In genomic region chr7:918441-919113, GRCh38 we compare ENCODE assay signal across 17 cellular contexts. TPM values are rescaled to one million over a fixed set of nuclear protein-coding genes. Genes with fewer than 3 reads are reported as not detected.
DNase-seq lines count a peak whose midpoint lies in the region; ATAC-seq and TF ChIP-seq lines count a peak whose summit lies in the region.
"Had no signal": no experiment of that assay in that cellular context is flagged by ENCODE, and none has a peak within 500 bp of the region (broad histone marks: within the 10 kb centered on the region; RNA-seq: fewer than 3 reads in every experiment).

No MANE protein-coding gene starts in this region.

- no peak overlapping the region for H3K4me3 Mint-ChIP-seq in glutamatergic neuron (ENCODE audit: unreplicated experiment)
- no peak overlapping the region for H3K4me3 Mint-ChIP-seq in natural killer cell
- H3K4me3 Mint-ChIP-seq: activated naive CD4-positive, alpha-beta T cell treated with anti-CD3 and anti-CD28 coated beads, Interleukin-2, amount 50 U/mL, for 24 hours; IgD-negative memory B cell had no signal

- H3K36me3 Mint-ChIP-seq in glutamatergic neuron (ENCODE audit: unreplicated experiment) (no peaks in the 10 kb centered on the region), natural killer cell (no peaks in the 10 kb centered on the region)
- H3K36me3 Mint-ChIP-seq: activated naive CD4-positive, alpha-beta T cell treated with anti-CD3 and anti-CD28 coated beads, Interleukin-2, amount 50 U/mL, for 24 hours; IgD-negative memory B cell had no signal

- no peak overlapping the region for H3K27ac Mint-ChIP-seq in glutamatergic neuron (ENCODE audit: unreplicated experiment)
- no peak overlapping the region for H3K27ac Mint-ChIP-seq in natural killer cell
- H3K27ac Mint-ChIP-seq: IgD-negative memory B cell had no signal

- DNase-seq in Right ventricle myocardium inferior (ENCODE audit: missing footprints) (peak; percentile 61), heart right ventricle (no peak), glutamatergic neuron (peak; percentile 8), natural killer cell (peak; percentile 14), ureter (ENCODE audit: low spot score) (peak; percentile 37), MG63 (no peak), NCI-H128 (lab: John Stamatoyannopoulos, UW; ENCODE audit: unreplicated experiment) (no peak)
- DNase-seq: EL; esophagus squamous epithelium; NCI-H69; PC-9; stimulated activated naive CD4-positive, alpha-beta T cell treated with Interleukin-2 at 50 U/mL for 16 hours had no signal

- H3K9me3 ChIP-seq in heart right ventricle (no peaks in the 10 kb centered on the region), MG63 (no peaks in the 10 kb centered on the region)
- H3K9me3 ChIP-seq: breast epithelium, esophagus squamous epithelium had no signal

- H3K4me1 Mint-ChIP-seq in glutamatergic neuron (ENCODE audit: low read depth, unreplicated experiment) (peaks cover 10% of the 10 kb centered on the region), natural killer cell (peaks cover 48 to 54% of the 10 kb centered on the region in 2 donors)

- intact Hi-C loops in Right ventricle myocardium inferior (cut with DNase I) (no loop called here), heart right ventricle (cut with DNase I) (no loop called here), natural killer cell (cut with micrococcal nuclease) (no loop called here)

- H3K27me3 Mint-ChIP-seq in glutamatergic neuron (ENCODE audit: unreplicated experiment) = peaks cover 8% of the 10 kb centered on the region
- H3K27me3 Mint-ChIP-seq in natural killer cell (ENCODE audit: low read depth in 2 of 2) = no peaks in the 10 kb centered on the region
- H3K27me3 Mint-ChIP-seq: activated naive CD4-positive, alpha-beta T cell treated with anti-CD3 and anti-CD28 coated beads, Interleukin-2, amount 50 U/mL, for 24 hours had no signal

- H3K36me3 ChIP-seq in heart right ventricle (no peaks in the 10 kb centered on the region), MG63 (no peaks in the 10 kb centered on the region)
- H3K36me3 ChIP-seq: breast epithelium had no signal

- TF ChIP-seq CTCF in heart right ventricle (IDR thresholded peaks at IDR 0.05) (no peak), glutamatergic neuron (IDR thresholded peaks at IDR 0.05; ENCODE audit: partially characterized antibody, unreplicated experiment) (no peak), natural killer cell (IDR thresholded peaks at IDR 0.05) (no peak)

- H3K4me3 ChIP-seq in heart right ventricle (no peak overlapping the region), MG63 (no peak overlapping the region)
- H3K4me3 ChIP-seq: breast epithelium, esophagus squamous epithelium, PC-9, smooth muscle cell had no signal

- H3K4me1 ChIP-seq in heart right ventricle = peaks cover 0 to 22% (median 8%) of the 10 kb centered on the region in 9 donors
- H3K4me1 ChIP-seq: breast epithelium had no signal

- H3K9me3 Mint-ChIP-seq in glutamatergic neuron (ENCODE audit: unreplicated experiment) (peaks cover 8% of the 10 kb centered on the region), natural killer cell (no peaks in the 10 kb centered on the region)
- H3K9me3 Mint-ChIP-seq: activated naive CD4-positive, alpha-beta T cell treated with anti-CD3 and anti-CD28 coated beads, Interleukin-2, amount 50 U/mL, for 24 hours; IgD-negative memory B cell had no signal

- 79 to 88% methylated on average over 21 of the region's 21 CpGs for WGBS in heart right ventricle, 2 donors

- no peak overlapping the region for H3K27ac ChIP-seq in heart right ventricle
- H3K27ac ChIP-seq: breast epithelium, esophagus squamous epithelium, PC-9 had no signal

- H3K27me3 ChIP-seq in heart right ventricle (peaks cover 0 to 13% (median 0%) of the 10 kb centered on the region in 7 donors), MG63 (no peaks in the 10 kb centered on the region)
- H3K27me3 ChIP-seq: breast epithelium had no signal

- ATAC-seq in Right ventricle myocardium inferior (no peak), heart right ventricle (no peak), natural killer cell (no peak), GM18867 (IDR thresholded peaks at IDR 0.05; ENCODE audit: unreplicated experiment) (no peak)

RNA-seq across cellular contexts. Expression of gene ADAP1, which starts 35.9 kb away (rescaled TPM):
- 10.0 TPM for total RNA-seq in Right ventricle myocardium inferior
- total RNA-seq in heart right ventricle = 10 to 100 TPM in 5 of 10 donors, 1 to 10 TPM in 5; 5.2 to 14.9 (median 9.7) TPM
- polyA plus RNA-seq in heart right ventricle = 10 to 100 TPM in 1 of 2 donors, 1 to 10 TPM in 1; 2.3 to 13.5 TPM
- 61.1 TPM for total RNA-seq in glutamatergic neuron (ENCODE audit: unreplicated experiment)
- total RNA-seq in natural killer cell = 100 to 1,000 TPM in 1 of 3 donors, 10 to 100 TPM in 2; 87.2 to 117 (median 89.2) TPM
- total RNA-seq in ureter = 20.6 TPM
- 7.6 and 9.6 TPM in 2 replicates for total RNA-seq in MG63 (2014; rRNA removed; shearing (Covaris generic); ENCODE audit: low replicate concordance)

RNA-seq across cellular contexts. Expression of gene GET4, which starts 42.2 kb away (rescaled TPM):
- total RNA-seq in Right ventricle myocardium inferior (19.1 TPM), heart right ventricle (10 to 100 TPM; 14.7 to 25.0 (median 20.4) TPM), glutamatergic neuron (ENCODE audit: unreplicated experiment) (70.2 TPM), natural killer cell (10 to 100 TPM; 69.3 to 81.6 (median 73.2) TPM), ureter (43.4 TPM)
- polyA plus RNA-seq in heart right ventricle = 10 to 100 TPM; 32.8 to 38.6 TPM
- total RNA-seq in MG63 (2014; rRNA removed; shearing (Covaris generic); ENCODE audit: low replicate concordance) = 58.2 and 58.9 TPM in 2 replicates

RNA-seq across cellular contexts. Expression of gene COX19, which starts 56.8 kb away (rescaled TPM):
- total RNA-seq in Right ventricle myocardium inferior = 8.2 TPM
- total RNA-seq in heart right ventricle = 1 to 10 TPM; 3.7 to 9.1 (median 6.1) TPM
- polyA plus RNA-seq in heart right ventricle = 1 to 10 TPM; 4.7 to 6.9 TPM
- 18.4 TPM for total RNA-seq in glutamatergic neuron (ENCODE audit: unreplicated experiment)
- 10 to 100 TPM; 33.6 to 38.3 (median 33.6) TPM for total RNA-seq in natural killer cell
- total RNA-seq in ureter = 14.6 TPM
- 4.4 and 10.1 TPM in 2 replicates for total RNA-seq in MG63 (2014; rRNA removed; shearing (Covaris generic); ENCODE audit: low replicate concordance)

Comparison
In these comparisons a context has a peak if more than half of its experiments do, and no peak if none do; other contexts are left out.
1. DNase-seq: peak in Right ventricle myocardium inferior (single experiment), glutamatergic neuron (single experiment), natural killer cell (single experiment) and ureter (single experiment); none in heart right ventricle (0 of 2), MG63 (single experiment) and NCI-H128 (single experiment).